Comparison of ENCODE assay signal across 9 cellular contexts in genomic region chr18:72828601-72829000, GRCh38. TPM values are rescaled to one million over a fixed set of nuclear protein-coding genes. Genes with fewer than 3 reads are reported as not detected.
"Had no signal": no experiment of that assay in that cellular context is flagged by ENCODE, and none has a peak within 500 bp of the region (broad histone marks: within the 10 kb centered on the region; RNA-seq: fewer than 3 reads in every experiment).

No MANE protein-coding gene starts in this region.

- H3K4me1 ChIP-seq: HAP-1 had no signal

- ATAC-seq: HCT116, K562 had no signal

- H3K9me3 ChIP-seq: HAP-1 had no signal

- H3K36me3 ChIP-seq: HAP-1 had no signal

- H3K27ac ChIP-seq: GM23248 had no signal

- H3K9ac ChIP-seq: GM23248 had no signal

- H3K4me3 ChIP-seq: GM23248, HAP-1, K562 had no signal

- H2AFZ ChIP-seq: GM23248 had no signal

- DNase-seq: GM23248, GOT3, H7, KG1 had no signal

RNA-seq across cellular contexts. Expression of gene NETO1, which starts 39.2 kb away (rescaled TPM):
- total RNA-seq: GM23248, H4, HT-29, K562 had no signal
- polyA plus RNA-seq: GM23248, K562 had no signal
